15 cellular contexts compared by ENCODE assay signal in genomic region chr11:23563591-23563990, GRCh38.
DNase-seq lines count a peak whose midpoint lies in the region; TF ChIP-seq lines count a peak whose summit lies in the region.
"Had no signal": no experiment of that assay in that cellular context is flagged by ENCODE, and none has a peak within 500 bp of the region (broad histone marks: within the 10 kb centered on the region; RNA-seq: fewer than 3 reads in every experiment).

No MANE protein-coding gene starts in this region.

- H3K9me2 ChIP-seq in DOHH2 (replicated peaks; ENCODE audit: control insufficient read depth, low read length): no peaks in the 10 kb centered on the region

- H4K20me1 ChIP-seq in DOHH2 (ENCODE audit: control insufficient read depth, insufficient read depth, low read depth, low read length): no peaks in the 10 kb centered on the region

- TF ChIP-seq CTCF in DOHH2 (IDR thresholded peaks at IDR 0.05; ENCODE audit: low read depth, low read length, poor library complexity, severe bottlenecking) (no peak), GM13976 (IDR thresholded peaks at IDR 0.05; ENCODE audit: borderline replicate concordance, control extremely low read depth, extremely low read depth, insufficient read depth, missing control alignments) (no peak), right atrium auricular region (IDR thresholded peaks at IDR 0.05) (no peak)

- H3K4me3 ChIP-seq in DOHH2 (ENCODE audit: low read length) (no peak overlapping the region), right atrium auricular region (no peak overlapping the region)
- H3K4me3 ChIP-seq: GM23338 had no signal

- H3K27me3 ChIP-seq in DOHH2 (ENCODE audit: control insufficient read depth, low read length) (no peaks in the 10 kb centered on the region), right atrium auricular region (no peaks in the 10 kb centered on the region)

- H3K9me3 ChIP-seq in DOHH2 (ENCODE audit: control insufficient read depth, insufficient read depth, low read length) (no peaks in the 10 kb centered on the region; the same call in 1 of the 2 replicates), right atrium auricular region (no peaks in the 10 kb centered on the region)
- H3K9me3 ChIP-seq: Caco-2 had no signal

- DNase-seq in amniotic epithelial cell (ENCODE audit: low read depth) (peak; percentile 21), fibroblast of peridontal ligament (ENCODE audit: extremely low read depth) (peak; percentile 67), GM13976 (ENCODE audit: low spot score) (no peak), right atrium auricular region (ENCODE audit: low spot score) (no peak), GOT3 (lab: John Stamatoyannopoulos, UW) (no peak)
- DNase-seq: AML-193; Caco-2; CD4-positive, alpha-beta T cell; GDM1; H7; HFFc6; IMR-90 had no signal

- in situ Hi-C loops in GM13976 (cut with MboI; ENCODE audit: low sequenced_read_pairs, unreplicated experiment): no loop called here

- H3K4me1 ChIP-seq in DOHH2 (ENCODE audit: control insufficient read depth, low read length) (peaks cover 48% of the 10 kb centered on the region), right atrium auricular region (no peaks in the 10 kb centered on the region)
- H3K4me1 ChIP-seq: Caco-2 had no signal

- H3K27ac ChIP-seq in DOHH2 (ENCODE audit: low read depth, low read length): peak overlapping the region; percentile 25
- no peak overlapping the region for H3K27ac ChIP-seq in right atrium auricular region
- H3K27ac ChIP-seq: C4-2B had no signal

- peaks cover 9% of the 10 kb centered on the region for H3F3A ChIP-seq in DOHH2 (ENCODE audit: control insufficient read depth, insufficient read depth)

- peaks cover 6% of the 10 kb centered on the region; the same call in 1 of the 2 replicates for H3K79me2 ChIP-seq in DOHH2 (ENCODE audit: control insufficient read depth, low read length)

- peak overlapping the region; percentile 37 for H3K4me2 ChIP-seq in DOHH2 (ENCODE audit: low read length)
- H3K4me2 ChIP-seq: GM23338 had no signal

- peaks cover 4% of the 10 kb centered on the region for H3K36me3 ChIP-seq in DOHH2 (ENCODE audit: control insufficient read depth, low read length)
- H3K36me3 ChIP-seq in right atrium auricular region: no peaks in the 10 kb centered on the region

Comparison
In these comparisons a context has a peak if more than half of its experiments do, and no peak if none do; other contexts are left out.
1. DNase-seq: peak in amniotic epithelial cell (single experiment) and fibroblast of peridontal ligament (single experiment); none in GM13976 (single experiment), right atrium auricular region (single experiment) and GOT3 (single experiment).